Comparison of ENCODE assay signal across 17 cellular contexts in the genomic region with DNA sequence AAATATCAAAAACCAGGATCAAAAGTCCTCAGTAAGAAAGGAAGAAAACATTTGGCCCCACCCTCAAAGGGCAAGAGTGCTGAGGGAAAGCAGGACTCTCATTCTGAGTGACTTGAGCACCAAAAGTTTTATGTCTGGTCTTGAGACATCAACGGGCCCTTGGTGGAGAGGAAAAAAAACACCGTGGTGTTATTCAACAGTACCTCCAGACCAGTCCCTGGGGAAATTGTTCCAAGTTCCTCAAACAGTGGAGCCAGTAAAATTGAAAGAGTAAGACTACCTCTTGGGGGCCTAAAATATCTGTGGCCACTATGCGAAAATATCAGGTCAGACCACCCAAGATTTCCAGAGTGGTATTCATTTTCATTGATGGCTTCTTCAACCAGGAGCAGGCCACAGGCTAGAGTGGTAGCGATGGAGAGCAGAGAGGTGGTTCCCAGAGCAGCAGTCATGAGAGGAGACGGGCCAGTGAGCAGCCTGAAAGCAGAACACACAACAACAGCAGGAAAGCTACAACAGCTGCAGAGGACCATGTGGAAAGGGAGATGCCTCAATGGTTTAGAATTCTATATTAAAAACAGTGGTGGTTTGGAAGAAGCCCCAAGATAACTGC.
DNase-seq lines count a peak whose midpoint lies in the region; ATAC-seq and TF ChIP-seq lines count a peak whose summit lies in the region.
"Had no signal": no experiment of that assay in that cellular context is flagged by ENCODE, and none has a peak within 500 bp of the region (broad histone marks: within the 10 kb centered on the region; RNA-seq: fewer than 3 reads in every experiment).

No MANE protein-coding gene starts in this region.

- no peak overlapping the region for H3K4me3 ChIP-seq in sigmoid colon
- H3K4me3 ChIP-seq: transverse colon had no signal

- no peak overlapping the region for H3K27ac Mint-ChIP-seq in memory B cell
- H3K27ac Mint-ChIP-seq: activated naive CD4-positive, alpha-beta T cell treated with anti-CD3 and anti-CD28 coated beads, Interleukin-2, amount 50 U/mL, for 72 hours; natural killer cell had no signal

- no peaks in the 10 kb centered on the region for H3K36me3 Mint-ChIP-seq in memory B cell
- H3K36me3 Mint-ChIP-seq: natural killer cell had no signal

- no peaks in the 10 kb centered on the region for H3K36me3 ChIP-seq in sigmoid colon
- H3K36me3 ChIP-seq: BE2C, transverse colon had no signal

- peak; percentile 77 for ATAC-seq in GM18907 (IDR thresholded peaks at IDR 0.05; ENCODE audit: unreplicated experiment)
- peak; percentile 70 for ATAC-seq in GM21723 (IDR thresholded peaks at IDR 0.05; ENCODE audit: unreplicated experiment)
- ATAC-seq in HG03097 (IDR thresholded peaks at IDR 0.05; ENCODE audit: low FRiP score, unreplicated experiment): peak; percentile 66
- ATAC-seq in memory B cell (ENCODE audit: low read depth): peak; percentile 65
- no peak for ATAC-seq in sciatic nerve
- ATAC-seq: activated naive CD4-positive, alpha-beta T cell treated with anti-CD3 and anti-CD28 coated beads, Interleukin-2, amount 50 U/mL, for 72 hours; left ventricle myocardium superior; natural killer cell had no signal

- WGBS in sigmoid colon, 2 donors: 76 to 90% methylated on average over 5 of the region's 5 CpGs

- H3K27me3 ChIP-seq in sigmoid colon: no peaks in the 10 kb centered on the region
- H3K27me3 ChIP-seq: transverse colon had no signal

- TF ChIP-seq POLR2A in sigmoid colon (IDR thresholded peaks at IDR 0.05): no peak

- H3K4me3 Mint-ChIP-seq in memory B cell: no peak overlapping the region
- H3K4me3 Mint-ChIP-seq: natural killer cell had no signal

- no peaks in the 10 kb centered on the region for H3K9me3 Mint-ChIP-seq in memory B cell
- H3K9me3 Mint-ChIP-seq: natural killer cell had no signal

- no peak for TF ChIP-seq CTCF in sigmoid colon (IDR thresholded peaks at IDR 0.05)

- peaks cover 6% of the 10 kb centered on the region for H3K27me3 Mint-ChIP-seq in memory B cell

- DNase-seq in memory B cell (ENCODE audit: low spot score in 2 of 2) (no peak), NCI-H526 treated with DMSO at 0.1 percent for 48 hours (lab: John Stamatoyannopoulos, UW) (no peak), sciatic nerve (ENCODE audit: low spot score) (no peak), sigmoid colon (no peak), iPS-NIHi7 (ENCODE audit: extremely low spot score) (no peak)
- DNase-seq: activated CD4-positive, CD25-positive, alpha-beta regulatory T cell treated with anti-CD3 and anti-CD28 coated beads, Interleukin-2, amount 50 U/mL, for 72 hours; BE2C; DMS79 treated with DMSO at 0.1 percent for 48 hours; left ventricle myocardium superior; natural killer cell; NCI-H2081 treated with DMSO at 0.1 percent for 48 hours; NCI-H69; transverse colon had no signal

- TF ChIP-seq EP300 in sigmoid colon (IDR thresholded peaks at IDR 0.05): no peak

- peaks cover 3% of the 10 kb centered on the region for H3K4me1 Mint-ChIP-seq in memory B cell

- intact Hi-C loops in sciatic nerve (cut with DNase I) (no loop called here), sigmoid colon (cut with DNase I) (no loop called here)

- no peaks in the 10 kb centered on the region for H3K4me1 ChIP-seq in sigmoid colon
- H3K4me1 ChIP-seq: transverse colon had no signal

- no peak overlapping the region for H3K27ac ChIP-seq in sigmoid colon
- H3K27ac ChIP-seq: transverse colon had no signal

- no peaks in the 10 kb centered on the region for H3K9me3 ChIP-seq in sigmoid colon
- H3K9me3 ChIP-seq: BE2C, transverse colon had no signal
